Comparison of ENCODE assay signal across 33 cellular contexts in genomic region chrX:47242321-47242720, GRCh38.
"Had no signal": no experiment of that assay in that cellular context is flagged by ENCODE, and none has a peak within 500 bp of the region (broad histone marks: within the 10 kb centered on the region; RNA-seq: fewer than 3 reads in every experiment).

No MANE protein-coding gene starts in this region.

- DNase-seq: activated B cell treated with CpG ODN at 0.5 μM for 24 hours; activated CD4-positive, alpha-beta memory T cell treated with anti-CD3 and anti-CD28 coated beads for 36 hours; activated CD4-positive, alpha-beta T cell treated with anti-CD3 and anti-CD28 coated beads for 4 hours; activated CD4-positive, alpha-beta T cell treated with anti-CD3 and anti-CD28 coated beads, Interleukin-2, amount 10 ng/mL, durations not matched to agents 24 days and 14 days; activated CD4-positive, alpha-beta T cell treated with anti-CD3 and anti-CD28 coated beads, Interleukin-2, amount 50 U/mL, for 1 hour; activated CD4-positive, alpha-beta T cell treated with anti-CD3 and anti-CD28 coated beads, Interleukin-2, amount 50 U/mL, for 4 hours; activated CD4-positive, CD25-positive, alpha-beta regulatory T cell treated with anti-CD3 and anti-CD28 coated beads, Interleukin-2, amount 50 U/mL, for 72 hours; activated CD8-positive, alpha-beta memory T cell treated with anti-CD3 and anti-CD28 coated beads, Interleukin-2, amount 50 U/mL, for 4 hours; activated CD8-positive, alpha-beta T cell treated with anti-CD3 and anti-CD28 coated beads for 36 hours; activated effector memory CD4-positive, alpha-beta T cell treated with anti-CD3 and anti-CD28 coated beads, Interleukin-2, amount 50 U/mL, for 16 hours; activated gamma-delta T cell treated with Interleukin-2 at 50 U/mL for 16 hours; activated naive CD4-positive, alpha-beta T cell; activated naive CD4-positive, alpha-beta T cell treated with anti-CD3 and anti-CD28 coated beads for 36 hours; activated naive CD4-positive, alpha-beta T cell treated with anti-CD3 and anti-CD28 coated beads, Interleukin-2, amount 50 U/mL, for 16 hours; activated naive CD8-positive, alpha-beta T cell treated with anti-CD3 and anti-CD28 coated beads for 36 hours; activated T-cell treated with anti-CD3 and anti-CD28 coated beads for 4 hours; activated T-cell treated with anti-CD3 and anti-CD28 coated beads, Interleukin-2, amount 50 U/mL, for 1 hour; activated T-cell treated with anti-CD3 and anti-CD28 coated beads, Interleukin-2, amount 50 U/mL, for 4 hours; activated T-cell treated with anti-CD3 and anti-CD28 coated beads, Interleukin-2, amount 50 U/mL, for 72 hours; adrenal gland; amniotic stem cell; body of pancreas; brain microvascular endothelial cell; central memory CD4-positive, alpha-beta T cell; T-cell; T-helper 17 cell; T1000 had no signal

- H3K36me3 Mint-ChIP-seq: activated naive CD4-positive, alpha-beta T cell treated with anti-CD3 and anti-CD28 coated beads, Interleukin-2, amount 50 U/mL, for 72 hours had no signal

- H3K4me3 ChIP-seq: adrenal gland, body of pancreas, breast epithelium had no signal

- H3K4me1 Mint-ChIP-seq: activated B cell treated with CpG ODN at 0.5 μM for 24 hours; activated CD4-positive, alpha-beta T cell treated with anti-CD3 and anti-CD28 coated beads, Interleukin-2, amount 10 ng/mL, durations not matched to agents 24 days and 14 days; activated T-helper 17 cell treated with anti-CD3 and anti-CD28 coated beads, Interleukin-2, amount 50 U/mL, for 72 hours; T-helper 17 cell had no signal

- H3K4me1 ChIP-seq: adrenal gland, body of pancreas, breast epithelium had no signal

- ATAC-seq: activated CD8-positive, alpha-beta T cell treated with anti-CD3 and anti-CD28 coated beads for 36 hours; activated naive CD4-positive, alpha-beta T cell treated with anti-CD3 and anti-CD28 coated beads, Interleukin-2, amount 50 U/mL, for 72 hours; activated T-cell treated with anti-CD3 and anti-CD28 coated beads, Interleukin-2, amount 50 U/mL, for 4 hours; activated T-cell treated with anti-CD3 and anti-CD28 coated beads, Interleukin-2, amount 50 U/mL, for 72 hours; activated T-helper 17 cell treated with anti-CD3 and anti-CD28 coated beads, Interleukin-2, amount 50 U/mL, for 72 hours; body of pancreas; T-cell; T-helper 17 cell had no signal

- H3K27ac ChIP-seq: adrenal gland, body of pancreas, brain microvascular endothelial cell, breast epithelium, VCaP had no signal

- H3K9me3 Mint-ChIP-seq: activated B cell treated with CpG ODN at 0.5 μM for 24 hours; activated CD4-positive, alpha-beta memory T cell treated with anti-CD3 and anti-CD28 coated beads for 36 hours; activated CD4-positive, alpha-beta T cell treated with anti-CD3 and anti-CD28 coated beads, Interleukin-2, amount 10 ng/mL, durations not matched to agents 24 days and 14 days; activated CD8-positive, alpha-beta T cell treated with anti-CD3 and anti-CD28 coated beads for 36 hours; activated naive CD4-positive, alpha-beta T cell treated with anti-CD3 and anti-CD28 coated beads for 36 hours; activated naive CD4-positive, alpha-beta T cell treated with anti-CD3 and anti-CD28 coated beads, Interleukin-2, amount 50 U/mL, for 72 hours; activated naive CD8-positive, alpha-beta T cell treated with anti-CD3 and anti-CD28 coated beads for 36 hours; activated T-cell treated with anti-CD3 and anti-CD28 coated beads, Interleukin-2, amount 50 U/mL, for 4 hours; activated T-cell treated with anti-CD3 and anti-CD28 coated beads, Interleukin-2, amount 50 U/mL, for 72 hours; activated T-helper 1 cell treated with anti-CD3 and anti-CD28 coated beads, Interleukin-12 subunit alpha, Interleukin-12 subunit beta, Interleukin-2, Interleukin-4 antibody, amounts not matched to agents 30 ng/mL and 10 ng/mL and 1 ng/mL, durations not matched to agents 14 hours and 24 hours and 36 hours; activated T-helper 17 cell treated with anti-CD3 and anti-CD28 coated beads, Interleukin-2, amount 50 U/mL, for 72 hours; T-cell had no signal

- H3K4me3 Mint-ChIP-seq: activated B cell treated with CpG ODN at 0.5 μM for 24 hours; activated CD4-positive, alpha-beta memory T cell treated with anti-CD3 and anti-CD28 coated beads for 36 hours; activated CD4-positive, alpha-beta T cell treated with anti-CD3 and anti-CD28 coated beads, Interleukin-2, amount 10 ng/mL, durations not matched to agents 24 days and 14 days; activated CD8-positive, alpha-beta T cell treated with anti-CD3 and anti-CD28 coated beads for 36 hours; activated naive CD4-positive, alpha-beta T cell treated with anti-CD3 and anti-CD28 coated beads for 36 hours; activated naive CD8-positive, alpha-beta T cell treated with anti-CD3 and anti-CD28 coated beads for 36 hours; activated T-cell treated with anti-CD3 and anti-CD28 coated beads, Interleukin-2, amount 50 U/mL, for 4 hours; activated T-cell treated with anti-CD3 and anti-CD28 coated beads, Interleukin-2, amount 50 U/mL, for 72 hours; activated T-helper 1 cell treated with anti-CD3 and anti-CD28 coated beads, Interleukin-12 subunit alpha, Interleukin-12 subunit beta, Interleukin-2, Interleukin-4 antibody, amounts not matched to agents 30 ng/mL and 10 ng/mL and 1 ng/mL, durations not matched to agents 14 hours and 24 hours and 36 hours; activated T-helper 17 cell treated with anti-CD3 and anti-CD28 coated beads, Interleukin-2, amount 50 U/mL, for 72 hours; T-cell; T-helper 17 cell had no signal

- H3K9me3 ChIP-seq: adrenal gland, body of pancreas, breast epithelium had no signal

- H3K27ac Mint-ChIP-seq: activated B cell treated with CpG ODN at 0.5 μM for 24 hours; activated CD4-positive, alpha-beta memory T cell treated with anti-CD3 and anti-CD28 coated beads for 36 hours; activated CD4-positive, alpha-beta T cell treated with anti-CD3 and anti-CD28 coated beads, Interleukin-2, amount 10 ng/mL, durations not matched to agents 24 days and 14 days; activated CD8-positive, alpha-beta T cell treated with anti-CD3 and anti-CD28 coated beads for 36 hours; activated naive CD4-positive, alpha-beta T cell treated with anti-CD3 and anti-CD28 coated beads for 36 hours; activated naive CD4-positive, alpha-beta T cell treated with anti-CD3 and anti-CD28 coated beads, Interleukin-2, amount 50 U/mL, for 72 hours; activated naive CD8-positive, alpha-beta T cell treated with anti-CD3 and anti-CD28 coated beads for 36 hours; activated T-cell treated with anti-CD3 and anti-CD28 coated beads, Interleukin-2, amount 50 U/mL, for 72 hours; activated T-helper 1 cell treated with anti-CD3 and anti-CD28 coated beads, Interleukin-12 subunit alpha, Interleukin-12 subunit beta, Interleukin-2, Interleukin-4 antibody, amounts not matched to agents 30 ng/mL and 10 ng/mL and 1 ng/mL, durations not matched to agents 14 hours and 24 hours and 36 hours; activated T-helper 17 cell treated with anti-CD3 and anti-CD28 coated beads, Interleukin-2, amount 50 U/mL, for 72 hours; T-cell; T-helper 17 cell had no signal

- FAIRE-seq: TTC549 had no signal
